Comparison of ENCODE assay signal across 18 cellular contexts in genomic region chr17:74271902-74272563, GRCh38. TPM values are rescaled to one million over a fixed set of nuclear protein-coding genes. Genes with fewer than 3 reads are reported as not detected.
DNase-seq lines count a peak whose midpoint lies in the region; ATAC-seq and TF ChIP-seq lines count a peak whose summit lies in the region.
"Had no signal": no experiment of that assay in that cellular context is flagged by ENCODE, and none has a peak within 500 bp of the region (broad histone marks: within the 10 kb centered on the region; RNA-seq: fewer than 3 reads in every experiment).

No MANE protein-coding gene starts in this region.

- H3K79me2 ChIP-seq in neural progenitor cell (ENCODE audit: low read depth), result no peaks in the 10 kb centered on the region

- peaks cover 12% of the 10 kb centered on the region for H4K20me1 ChIP-seq in neural progenitor cell (ENCODE audit: low read depth)

- H3K4me3 ChIP-seq in neural progenitor cell, result no peak overlapping the region
- no peak overlapping the region for H3K4me3 ChIP-seq in aorta (ENCODE audit: low read length in 2 of 2)
- H3K4me3 ChIP-seq: mucosa of descending colon had no signal

- TF ChIP-seq CTCF in neural progenitor cell (IDR thresholded peaks at IDR 0.05), result no peak

- H3K36me3 ChIP-seq in neural progenitor cell (no peaks in the 10 kb centered on the region), aorta (ENCODE audit: control insufficient read depth in 1 of 2, insufficient read depth in 2 of 2, low read length in 1 of 2) (no peaks in the 10 kb centered on the region)

- no peak overlapping the region for H3K27ac ChIP-seq in neural progenitor cell
- H3K27ac ChIP-seq in aorta (ENCODE audit: low read depth in 1 of 2, low read length in 2 of 2), result no peak overlapping the region
- H3K27ac ChIP-seq: 22Rv1 had no signal

- H3K27ac Mint-ChIP-seq in neural progenitor cell, result peak overlapping the region; percentile 33
- H3K27ac Mint-ChIP-seq: activated B cell treated with CpG ODN at 0.5 μM for 24 hours; activated naive CD4-positive, alpha-beta T cell treated with anti-CD3 and anti-CD28 coated beads, Interleukin-2, amount 50 U/mL, for 24 hours; stimulated activated effector memory CD8-positive, alpha-beta T cell treated with anti-CD3 and anti-CD28 coated beads, Interleukin-12 subunit alpha, Interleukin-12 subunit beta, amount 100 ng/mL, for 72 hours had no signal

- ATAC-seq in left cardiac atrium, result peak in 1 of 2 donors; percentile 21
- ATAC-seq in aorta (ENCODE audit: low FRiP score), result peak; percentile 17
- no peak for ATAC-seq in GM18517 (IDR thresholded peaks at IDR 0.05; ENCODE audit: unreplicated experiment)
- ATAC-seq: mucosa of descending colon; stimulated activated effector memory CD8-positive, alpha-beta T cell treated with anti-CD3 and anti-CD28 coated beads, Interleukin-12 subunit alpha, Interleukin-12 subunit beta, amount 100 ng/mL, for 72 hours had no signal

- H3K4me1 Mint-ChIP-seq in neural progenitor cell, result peaks cover 75% of the 10 kb centered on the region

- H3K27me3 Mint-ChIP-seq in neural progenitor cell (ENCODE audit: insufficient read depth, low read depth), result peaks cover 32% of the 10 kb centered on the region
- H3K27me3 Mint-ChIP-seq: activated naive CD4-positive, alpha-beta T cell treated with anti-CD3 and anti-CD28 coated beads, Interleukin-2, amount 50 U/mL, for 24 hours had no signal

- H3K9ac ChIP-seq in neural progenitor cell, result no peak overlapping the region

- H3F3A ChIP-seq in neural progenitor cell (ENCODE audit: low read depth), result peaks cover 41% of the 10 kb centered on the region

- intact Hi-C loops in left cardiac atrium (cut with DNase I), result loop anchor here in 1 of 2 donors (10.0 kb wide), 1 partner anchor 57 kb away; the partner anchor contains the start of gene TTYH2
- intact Hi-C loops in aorta (cut with DNase I), result no loop called here

- H3K9me3 Mint-ChIP-seq in neural progenitor cell, result no peaks in the 10 kb centered on the region
- H3K9me3 Mint-ChIP-seq: activated naive CD4-positive, alpha-beta T cell treated with anti-CD3 and anti-CD28 coated beads, Interleukin-2, amount 50 U/mL, for 24 hours; stimulated activated effector memory CD8-positive, alpha-beta T cell treated with anti-CD3 and anti-CD28 coated beads, Interleukin-12 subunit alpha, Interleukin-12 subunit beta, amount 100 ng/mL, for 72 hours had no signal

- H3K36me3 Mint-ChIP-seq in neural progenitor cell, result no peaks in the 10 kb centered on the region
- H3K36me3 Mint-ChIP-seq: activated naive CD4-positive, alpha-beta T cell treated with anti-CD3 and anti-CD28 coated beads, Interleukin-2, amount 50 U/mL, for 24 hours had no signal

- H3K4me3 Mint-ChIP-seq in neural progenitor cell, result peak overlapping the region; percentile 60
- H3K4me3 Mint-ChIP-seq: activated B cell treated with CpG ODN at 0.5 μM for 24 hours; activated naive CD4-positive, alpha-beta T cell treated with anti-CD3 and anti-CD28 coated beads, Interleukin-2, amount 50 U/mL, for 24 hours; stimulated activated effector memory CD8-positive, alpha-beta T cell treated with anti-CD3 and anti-CD28 coated beads, Interleukin-12 subunit alpha, Interleukin-12 subunit beta, amount 100 ng/mL, for 72 hours had no signal

- WGBS in aorta, 2 donors, result 44 to 48% methylated on average over 13 of the region's 13 CpGs

- H3K4me1 ChIP-seq in neural progenitor cell (peaks cover 32% of the 10 kb centered on the region), aorta (ENCODE audit: control insufficient read depth in 1 of 2, insufficient read depth in 2 of 2, low read length in 2 of 2) (no peaks in the 10 kb centered on the region)

- peak; percentile 13 for DNase-seq in NCI-H146 (lab: John Stamatoyannopoulos, UW)
- no peak for DNase-seq in NCI-H146 treated with DMSO at 0.1 percent for 48 hours (lab: John Stamatoyannopoulos, UW; ENCODE audit: unreplicated experiment)
- DNase-seq in left cardiac atrium, result peak; percentile 82
- peak; percentile 46 for DNase-seq in neural progenitor cell (ENCODE audit: low spot score)
- peak in 1 of 2 donors; percentile 59 for DNase-seq in aorta
- DNase-seq in AG08396 (ENCODE audit: low spot score), result no peak
- no peak for DNase-seq in NCI-H1048 (lab: John Stamatoyannopoulos, UW)
- DNase-seq: activated B cell treated with CpG ODN at 0.5 μM for 24 hours; IMR-90; mucosa of descending colon; NCI-H1105; stimulated activated CD4-positive, alpha-beta T cell treated with anti-CD3 and anti-CD28 coated beads, Interleukin-4, amount 100 ng/mL, for 4 hours had no signal

- H3K9me3 ChIP-seq in neural progenitor cell (ENCODE audit: low read depth) (no peaks in the 10 kb centered on the region), aorta (ENCODE audit: control insufficient read depth, low read length) (no peaks in the 10 kb centered on the region)
- H3K9me3 ChIP-seq: mucosa of descending colon had no signal

- peak overlapping the region; percentile 53 for H3K4me2 ChIP-seq in neural progenitor cell

- no peak overlapping the region for H2AFZ ChIP-seq in neural progenitor cell (replicated peaks)

- H3K27me3 ChIP-seq in neural progenitor cell, result peaks cover 25% of the 10 kb centered on the region
- H3K27me3 ChIP-seq in aorta (ENCODE audit: control insufficient read depth in 1 of 2, insufficient read depth in 2 of 2, low read length in 1 of 2), result peaks cover 0 to 3% of the 10 kb centered on the region in 2 donors

RNA-seq across cellular contexts. Expression of gene DNAI2, which starts 2.0 kb away (rescaled TPM):
- total RNA-seq in left cardiac atrium (not detected), neural progenitor cell (ENCODE audit: low replicate concordance) (not detected in 2 replicates), aorta (not detected)
- not detected for polyA plus RNA-seq in aorta
- total RNA-seq: activated B cell treated with CpG ODN at 0.5 μM for 24 hours, IMR-90, mucosa of descending colon, renal cortical epithelial cell had no signal
- polyA plus RNA-seq: esophagus, IMR-90 had no signal

RNA-seq across cellular contexts. Expression of gene KIF19, which starts 54.0 kb away (rescaled TPM):
- total RNA-seq in left cardiac atrium, result 1 to 10 TPM in 1 of 2 donors, under 1 TPM in 1; 0.62 to 1.6 TPM
- 0.15 and 0.62 TPM in 2 replicates for total RNA-seq in neural progenitor cell (ENCODE audit: low replicate concordance)
- total RNA-seq in aorta, result 1 to 10 TPM; 4.4 to 5.1 TPM
- polyA plus RNA-seq in aorta, result not detected
- total RNA-seq: activated B cell treated with CpG ODN at 0.5 μM for 24 hours, IMR-90, renal cortical epithelial cell had no signal
- polyA plus RNA-seq: IMR-90 had no signal

RNA-seq across cellular contexts. Expression of gene TTYH2, which starts 58.7 kb away (rescaled TPM):
- 10 to 100 TPM; 15.6 to 23.3 TPM for total RNA-seq in left cardiac atrium
- 3.2 and 5.8 TPM in 2 replicates for total RNA-seq in neural progenitor cell (ENCODE audit: low replicate concordance)
- total RNA-seq in aorta, result 10 to 100 TPM in 1 of 2 donors, 1 to 10 TPM in 1; 4.4 to 13.0 TPM
- 1 to 10 TPM; 3.1 to 4.4 TPM for polyA plus RNA-seq in aorta

Comparison
In these comparisons a context has a peak if more than half of its experiments do, and no peak if none do; other contexts are left out.
1. DNase-seq: peak in NCI-H146 (single experiment), left cardiac atrium (single experiment) and neural progenitor cell (single experiment); none in NCI-H146 treated with DMSO at 0.1 percent for 48 hours (single experiment), AG08396 (single experiment) and NCI-H1048 (single experiment).